23 cellular contexts compared by ENCODE assay signal in the genomic region with DNA sequence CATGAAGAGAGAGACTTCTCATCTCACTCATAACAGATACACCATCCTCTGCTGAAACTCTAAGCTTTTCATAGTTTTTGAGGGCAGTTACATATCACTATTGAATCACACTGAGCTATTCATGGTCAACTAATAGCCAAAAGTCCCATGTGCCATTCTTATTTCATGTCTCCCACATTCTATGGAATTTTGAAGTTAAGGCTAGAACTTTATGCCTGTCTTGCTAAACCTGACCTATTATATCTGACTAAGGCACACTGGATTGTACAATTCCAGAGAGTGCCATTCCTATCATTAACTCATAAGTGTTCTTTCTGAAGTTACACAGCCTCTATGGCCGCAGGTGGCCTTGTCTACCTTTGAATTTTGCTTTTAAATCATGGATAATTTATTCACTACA.
DNase-seq lines count a peak whose midpoint lies in the region; ATAC-seq, FAIRE-seq and TF ChIP-seq lines count a peak whose summit lies in the region.
"Had no signal": no experiment of that assay in that cellular context is flagged by ENCODE, and none has a peak within 500 bp of the region (broad histone marks: within the 10 kb centered on the region; RNA-seq: fewer than 3 reads in every experiment).

No MANE protein-coding gene starts in this region.

- CTCF ChIA-PET in GM12878 (lab: Yijun Ruan, JAX), result interaction anchor here (0.7 to 5.9 kb wide), 9 partner anchors 9 to 225 kb away, joined by 3 to 21 read pairs (median 4); no protein-coding TSS in a partner anchor
- CTCF ChIA-PET in activated CD4-positive, alpha-beta T cell treated with anti-CD3 and anti-CD28 coated beads, Interleukin-2, amount 10 ng/mL, durations not matched to agents 7 days and 5 days (lab: Charles Lee), result interaction anchor here (0.6 to 2.5 kb wide), 2 partner anchors 9 to 14 kb away, joined by 3 to 9 read pairs; no protein-coding TSS in a partner anchor

- H4K8ac ChIP-seq in mesenchymal stem cell (ENCODE audit: low read length), result no peak overlapping the region

- no peak for TF ChIP-seq EP300 in GM12878 (IDR thresholded peaks at IDR 0.05; ENCODE audit: borderline replicate concordance in 1 of 2, control insufficient read depth in 1 of 2, low read depth in 2 of 2, low read length in 2 of 2)

- H3K9ac ChIP-seq in GM12878 (ENCODE audit: control insufficient read depth, insufficient read depth, low read length), result no peak overlapping the region
- H3K9ac ChIP-seq in mesenchymal stem cell (ENCODE audit: low read length), result no peak overlapping the region
- H3K9ac ChIP-seq: BLaER1 treated with 17β-estradiol and CSF1 and Interleukin-3, amounts not matched to agents 10 nM and 100 nM had no signal

- no peak overlapping the region for H3K18ac ChIP-seq in mesenchymal stem cell (ENCODE audit: low read depth in 1 of 2, low read length in 2 of 2)

- peaks cover 58% of the 10 kb centered on the region for H3K36me3 Mint-ChIP-seq in activated CD4-positive, alpha-beta T cell treated with anti-CD3 and anti-CD28 coated beads, Interleukin-2, amount 10 ng/mL, durations not matched to agents 7 days and 5 days (ENCODE audit: low read depth)

- no peaks in the 10 kb centered on the region for H3K9me3 Mint-ChIP-seq in activated CD4-positive, alpha-beta T cell treated with anti-CD3 and anti-CD28 coated beads, Interleukin-2, amount 10 ng/mL, durations not matched to agents 7 days and 5 days
- H3K9me3 Mint-ChIP-seq: CD8-positive, alpha-beta memory T cell had no signal

- H3K4me2 ChIP-seq in GM12878 (ENCODE audit: control insufficient read depth, insufficient read depth), result no peak overlapping the region
- no peak overlapping the region for H3K4me2 ChIP-seq in mesenchymal stem cell (ENCODE audit: low read length, poor library complexity, severe bottlenecking)

- no peaks in the 10 kb centered on the region for H3K79me2 ChIP-seq in GM12878 (ENCODE audit: control insufficient read depth, insufficient read depth, low read length)

- H4K20me1 ChIP-seq in GM12878 (ENCODE audit: control insufficient read depth, insufficient read depth), result no peaks in the 10 kb centered on the region

- no peak for TF ChIP-seq RAD21 in GM12878 (IDR thresholded peaks at IDR 0.05; ENCODE audit: insufficient read depth, low read depth, low read length)

- H3K27me3 Mint-ChIP-seq in activated CD4-positive, alpha-beta T cell treated with anti-CD3 and anti-CD28 coated beads, Interleukin-2, amount 10 ng/mL, durations not matched to agents 7 days and 5 days, result no peaks in the 10 kb centered on the region

- H3K14ac ChIP-seq in mesenchymal stem cell (ENCODE audit: low read length in 2 of 2), result no peak overlapping the region

- RAD21 ChIA-PET in GM12878 (lab: Charles Lee; ENCODE audit: unreplicated experiment), result interaction anchor here (0.8 to 3.0 kb wide), 3 partner anchors 9 to 43 kb away, joined by 3 to 9 read pairs (median 5); no protein-coding TSS in a partner anchor

- H3K23ac ChIP-seq in mesenchymal stem cell (ENCODE audit: low read length in 2 of 2), result no peak overlapping the region

- H3K9me3 ChIP-seq in left ventricle myocardium inferior (replicated peaks) (no peaks in the 10 kb centered on the region), GM12878 (replicated peaks; ENCODE audit: control insufficient read depth, insufficient read depth, low read length) (no peaks in the 10 kb centered on the region), mesenchymal stem cell (ENCODE audit: control insufficient read depth, low read length) (no peaks in the 10 kb centered on the region)
- H3K9me3 ChIP-seq: BLaER1 treated with 17β-estradiol and CSF1 and Interleukin-3, amounts not matched to agents 10 nM and 100 nM had no signal

- H2BK120ac ChIP-seq in mesenchymal stem cell (ENCODE audit: low read depth, low read length), result no peak overlapping the region

- H2BK5ac ChIP-seq in mesenchymal stem cell (ENCODE audit: low read depth, low read length, poor library complexity, severe bottlenecking), result no peak overlapping the region

- no peak overlapping the region for H2BK15ac ChIP-seq in mesenchymal stem cell (ENCODE audit: low read depth, poor library complexity, severe bottlenecking)

- 0% methylated on average over 1 of the region's 1 CpG for WGBS in GM12878 (ENCODE audit: insufficient coverage, insufficient replicate concordance, low lambda C conversion rate, missing lambda C conversion rate)
- WGBS in mesenchymal stem cell, result no CpG with 5 or more reads among the region's 1 CpG

- H2AK5ac ChIP-seq in mesenchymal stem cell (ENCODE audit: low read length, severe bottlenecking), result peak overlapping the region; percentile 66

- H4K91ac ChIP-seq in mesenchymal stem cell (ENCODE audit: low read length), result no peak overlapping the region

- no TSS peak for BruUV-seq in GM12878 (replicated peaks; lab: Mats Ljungman, UMichigan)

- no peak overlapping the region for H3K4ac ChIP-seq in mesenchymal stem cell (ENCODE audit: low read depth in 1 of 2, low read length in 2 of 2)

- H2AFZ ChIP-seq in GM12878 (ENCODE audit: control insufficient read depth, low read depth, low read length) (no peak overlapping the region), mesenchymal stem cell (ENCODE audit: low read depth, low read length) (no peak overlapping the region)

- H3K4me3 Mint-ChIP-seq in activated CD4-positive, alpha-beta T cell treated with anti-CD3 and anti-CD28 coated beads, Interleukin-2, amount 10 ng/mL, durations not matched to agents 7 days and 5 days, result no peak overlapping the region
- H3K4me3 Mint-ChIP-seq: CD8-positive, alpha-beta memory T cell had no signal

- in situ Hi-C loops in GM12878 (cut with MboI), result no loop called here

- no peaks in the 10 kb centered on the region for H3K36me3 ChIP-seq in left ventricle myocardium inferior
- no peaks in the 10 kb centered on the region for H3K36me3 ChIP-seq in GM12878 (ENCODE audit: control insufficient read depth in 2 of 2, insufficient read depth in 2 of 2, low read length in 1 of 2)
- peaks cover 3% of the 10 kb centered on the region in 2 experiments for H3K36me3 ChIP-seq in mesenchymal stem cell (ENCODE audit: control insufficient read depth in 1 of 2, insufficient read depth in 2 of 2, low read depth in 1 of 2, low read length in 2 of 2)

- H3K79me1 ChIP-seq in mesenchymal stem cell (replicated peaks; ENCODE audit: low read length, poor library complexity, severe bottlenecking), result no peaks in the 10 kb centered on the region

- H3K27me3 ChIP-seq in left ventricle myocardium inferior (ENCODE audit: low read depth) (no peaks in the 10 kb centered on the region), GM12878 (replicated peaks in 1 of 2; ENCODE audit: control insufficient read depth in 2 of 2, insufficient read depth in 2 of 2, low read length in 1 of 2) (no peaks in the 10 kb centered on the region), mesenchymal stem cell (ENCODE audit: control insufficient read depth in 1 of 2, insufficient read depth in 1 of 2, low read length in 2 of 2) (no peaks in the 10 kb centered on the region)
- H3K27me3 ChIP-seq: BLaER1 treated with 17β-estradiol and CSF1 and Interleukin-3, amounts not matched to agents 10 nM and 100 nM had no signal

- H2BK12ac ChIP-seq in mesenchymal stem cell (ENCODE audit: low read length in 2 of 2), result no peak overlapping the region

- no peak overlapping the region for H3K27ac Mint-ChIP-seq in activated CD4-positive, alpha-beta T cell treated with anti-CD3 and anti-CD28 coated beads, Interleukin-2, amount 10 ng/mL, durations not matched to agents 7 days and 5 days
- H3K27ac Mint-ChIP-seq: CD8-positive, alpha-beta memory T cell had no signal

- SMC1A ChIA-PET in GM12878 (lab: Charles Lee; ENCODE audit: uncharacterized antibody, unreplicated experiment), result interaction anchor here (0.7 to 3.6 kb wide), 16 partner anchors 9 to 378 kb away, joined by 3 to 15 read pairs (median 4); no protein-coding TSS in a partner anchor

- intact Hi-C loops in left ventricle myocardium inferior (cut with micrococcal nuclease) (no loop called here), left cardiac atrium (cut with DNase I) (no loop called here), GM12878 (cut with micrococcal nuclease; ENCODE audit: unreplicated experiment) (no loop called here)

- peak overlapping the region; percentile 61 for H3K27ac ChIP-seq in left ventricle myocardium inferior (replicated peaks)
- no peak overlapping the region for H3K27ac ChIP-seq in GM12878 (ENCODE audit: control insufficient read depth, insufficient read depth)
- peak overlapping the region; percentile 56 for H3K27ac ChIP-seq in mesenchymal stem cell (ENCODE audit: low read length, poor library complexity, severe bottlenecking)

- no peak overlapping the region for H3K4me3 ChIP-seq in left ventricle myocardium inferior
- H3K4me3 ChIP-seq in GM12878, result no peak overlapping the region
- no peak overlapping the region for H3K4me3 ChIP-seq in mesenchymal stem cell (ENCODE audit: insufficient read depth in 1 of 2, low read depth in 1 of 2, low read length in 2 of 2)
- H3K4me3 ChIP-seq: BLaER1 treated with 17β-estradiol and CSF1 and Interleukin-3, amounts not matched to agents 10 nM and 100 nM had no signal

- POLR2A ChIA-PET in GM12878 (lab: Charles Lee), result no interaction called here
- POLR2A ChIA-PET in activated CD4-positive, alpha-beta T cell treated with anti-CD3 and anti-CD28 coated beads, Interleukin-2, amount 10 ng/mL, durations not matched to agents 7 days and 5 days (lab: Charles Lee), result no interaction called here

- TF ChIP-seq CTCF in left ventricle myocardium inferior (IDR thresholded peaks at IDR 0.05; ENCODE audit: borderline replicate concordance) (no peak), GM12878 (IDR thresholded peaks at IDR 0.05 in 2 of 3, conservative IDR thresholded peaks at IDR 0.05 in 1 of 3; ENCODE audit: control insufficient read depth in 2 of 3, extremely low read depth in 1 of 3, insufficient read depth in 1 of 3, low read depth in 3 of 3, low read length in 3 of 3) (no peak)

- peak; percentile 35 for FAIRE-seq in GM12878 (lab: Jason Lieb, UNC)
- FAIRE-seq: GM12891, GM18507 had no signal

- DNase-seq in left ventricle myocardium inferior, result no peak
- DNase-seq in left cardiac atrium, result no peak
- no peak for DNase-seq in GM12878 (ENCODE audit: low read depth, low spot score)
- DNase-seq in mesenchymal stem cell, result no peak
- DNase-seq in activated CD4-positive, alpha-beta T cell treated with anti-CD3 and anti-CD28 coated beads, Interleukin-2, amount 10 ng/mL, durations not matched to agents 7 days and 5 days, result no peak
- DNase-seq in cerebellar nuclear complex (lab: John Stamatoyannopoulos, UW), result no peak
- DNase-seq: 8988T; CD8-positive, alpha-beta memory T cell; DMS79; GDM1; H7; Karpas-422; MM.1S; NCI-H1105; NCI-H1694; NCI-H2227 treated with DMSO at 0.1 percent for 48 hours; NCI-H524 treated with DMSO at 0.1 percent for 48 hours; SHP77 had no signal

- ATAC-seq in left cardiac atrium (no peak), GM12878 (peak; percentile 36; the same call in 1 of the 3 replicates), GM21723 (IDR thresholded peaks at IDR 0.05; ENCODE audit: unreplicated experiment) (no peak), GM19452 (IDR thresholded peaks at IDR 0.05; ENCODE audit: unreplicated experiment) (no peak)

- TF ChIP-seq POLR2A in GM12878 (IDR thresholded peaks at IDR 0.05; ENCODE audit: low read depth, low read length), result no peak

- peaks cover 4% of the 10 kb centered on the region for H3K4me1 Mint-ChIP-seq in activated CD4-positive, alpha-beta T cell treated with anti-CD3 and anti-CD28 coated beads, Interleukin-2, amount 10 ng/mL, durations not matched to agents 7 days and 5 days

- peaks cover 14% of the 10 kb centered on the region for H3K4me1 ChIP-seq in left ventricle myocardium inferior
- H3K4me1 ChIP-seq in GM12878 (ENCODE audit: control insufficient read depth, insufficient read depth, low read length), result no peaks in the 10 kb centered on the region
- peaks cover 1% of the 10 kb centered on the region for H3K4me1 ChIP-seq in mesenchymal stem cell (ENCODE audit: control insufficient read depth, insufficient read depth, low read depth, low read length)
